In the genomic region with DNA sequence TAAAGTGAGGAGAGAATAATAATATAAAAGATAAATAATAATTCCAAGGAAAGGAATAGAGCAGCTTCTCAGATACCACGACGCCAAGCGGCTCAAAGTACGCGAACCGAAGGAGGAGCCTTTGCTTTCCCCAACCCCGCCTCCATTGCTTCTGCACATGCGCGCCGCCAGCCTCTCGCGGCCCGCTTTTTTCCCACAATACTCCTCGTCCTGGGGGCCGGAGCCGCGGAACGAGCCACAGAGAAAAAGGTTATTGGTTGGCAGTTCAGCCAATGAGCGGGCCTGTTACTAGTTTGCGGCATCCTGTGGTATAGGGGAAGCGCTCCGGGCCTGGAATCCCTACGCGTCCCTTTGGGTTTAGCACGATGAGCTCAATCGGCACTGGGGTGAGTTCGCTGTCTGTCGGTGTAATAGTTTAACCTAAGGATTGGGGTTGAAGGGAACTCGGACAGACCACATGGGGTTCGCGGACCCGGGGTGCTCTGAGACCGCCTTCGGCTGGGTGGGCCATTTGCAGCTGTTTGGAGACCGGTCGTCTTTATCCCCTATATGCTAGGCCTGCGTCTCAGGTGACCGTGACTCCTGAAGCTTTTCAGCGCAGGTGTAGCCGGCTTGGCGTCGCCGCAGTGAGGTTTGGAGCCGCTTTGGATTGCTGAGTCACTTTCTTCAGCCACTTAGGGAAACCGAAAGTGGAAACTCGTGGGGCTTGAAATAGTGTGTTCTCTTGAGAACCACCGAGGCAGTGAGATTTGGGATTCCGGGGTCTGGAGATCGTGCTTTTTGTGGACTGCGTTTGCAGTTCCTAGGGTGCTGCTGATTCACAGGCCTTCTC, we compare ENCODE assay signal across 1 cellular context.
A peak's percentile ranks its signal among the peaks of the same experiment; 100 is the strongest.
TF ChIP-seq lines count a peak whose summit lies in the region.

TSS of gene PSMA3 (plus strand) at position 288 of the 832 bp plus-strand sequence. CDS start at position 366, 78 bp downstream.

TF ChIP-seq in GM12878, 131 proteins besides CTCF, POLR2A, EP300 and RAD21 (continued from another document and continues in another):
- no peak for TF ChIP-seq USF1 (IDR thresholded peaks at IDR 0.05; ENCODE audit: borderline replicate concordance, extremely low read length, insufficient read depth, low read depth, low read length)
- TF ChIP-seq ZNF207 (IDR thresholded peaks at IDR 0.05; ENCODE audit: borderline replicate concordance), result peak; percentile 51; the same call in 1 of the 2 replicates
- no peak for TF ChIP-seq ZNF384 (IDR thresholded peaks at IDR 0.05; ENCODE audit: borderline replicate concordance, low read depth, low read length)
- TF ChIP-seq NRF1 (conservative IDR thresholded peaks at IDR 0.05; ENCODE audit: low read depth, low read length), result peak; percentile 57
- no peak for TF ChIP-seq TBL1XR1 (IDR thresholded peaks at IDR 0.05; ENCODE audit: low read depth, low read length)
- TF ChIP-seq EED (IDR thresholded peaks at IDR 0.05; ENCODE audit: low read depth), result no peak
- peak; percentile 75 for TF ChIP-seq IKZF1 (conservative IDR thresholded peaks at IDR 0.05)
- peak; percentile 98 for TF ChIP-seq BACH1 (IDR thresholded peaks at IDR 0.05; ENCODE audit: borderline replicate concordance)
- no peak for TF ChIP-seq CBX5 (IDR thresholded peaks at IDR 0.05; ENCODE audit: low read depth)
- TF ChIP-seq, protein P1, sequence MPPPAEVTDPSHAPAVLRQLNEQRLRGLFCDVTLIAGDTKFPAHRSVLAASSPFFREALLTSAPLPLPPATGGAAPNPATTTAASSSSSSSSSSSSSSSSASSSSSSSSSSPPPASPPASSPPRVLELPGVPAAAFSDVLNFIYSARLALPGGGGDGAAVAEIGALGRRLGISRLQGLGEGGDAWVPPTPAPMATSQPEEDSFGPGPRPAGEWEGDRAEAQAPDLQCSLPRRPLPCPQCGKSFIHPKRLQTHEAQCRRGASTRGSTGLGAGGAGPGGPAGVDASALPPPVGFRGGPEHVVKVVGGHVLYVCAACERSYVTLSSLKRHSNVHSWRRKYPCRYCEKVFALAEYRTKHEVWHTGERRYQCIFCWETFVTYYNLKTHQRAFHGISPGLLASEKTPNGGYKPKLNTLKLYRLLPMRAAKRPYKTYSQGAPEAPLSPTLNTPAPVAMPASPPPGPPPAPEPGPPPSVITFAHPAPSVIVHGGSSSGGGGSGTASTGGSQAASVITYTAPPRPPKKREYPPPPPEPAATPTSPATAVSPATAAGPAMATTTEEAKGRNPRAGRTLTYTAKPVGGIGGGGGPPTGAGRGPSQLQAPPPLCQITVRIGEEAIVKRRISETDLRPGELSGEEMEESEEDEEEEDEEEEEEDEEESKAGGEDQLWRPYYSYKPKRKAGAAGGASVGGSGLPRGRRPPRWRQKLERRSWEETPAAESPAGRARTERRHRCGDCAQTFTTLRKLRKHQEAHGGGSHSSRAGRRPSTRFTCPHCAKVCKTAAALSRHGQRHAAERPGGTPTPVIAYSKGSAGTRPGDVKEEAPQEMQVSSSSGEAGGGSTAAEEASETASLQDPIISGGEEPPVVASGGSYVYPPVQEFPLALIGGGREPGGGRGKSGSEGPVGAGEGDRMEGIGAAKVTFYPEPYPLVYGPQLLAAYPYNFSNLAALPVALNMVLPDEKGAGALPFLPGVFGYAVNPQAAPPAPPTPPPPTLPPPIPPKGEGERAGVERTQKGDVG (CRISPR knock-in tag; IDR thresholded peaks at IDR 0.05), result no peak
- peak; percentile 29 to 39; a peak in 3 of 4 replicates for TF ChIP-seq IKZF2 (IDR thresholded peaks at IDR 0.05)
- TF ChIP-seq, protein P2, sequence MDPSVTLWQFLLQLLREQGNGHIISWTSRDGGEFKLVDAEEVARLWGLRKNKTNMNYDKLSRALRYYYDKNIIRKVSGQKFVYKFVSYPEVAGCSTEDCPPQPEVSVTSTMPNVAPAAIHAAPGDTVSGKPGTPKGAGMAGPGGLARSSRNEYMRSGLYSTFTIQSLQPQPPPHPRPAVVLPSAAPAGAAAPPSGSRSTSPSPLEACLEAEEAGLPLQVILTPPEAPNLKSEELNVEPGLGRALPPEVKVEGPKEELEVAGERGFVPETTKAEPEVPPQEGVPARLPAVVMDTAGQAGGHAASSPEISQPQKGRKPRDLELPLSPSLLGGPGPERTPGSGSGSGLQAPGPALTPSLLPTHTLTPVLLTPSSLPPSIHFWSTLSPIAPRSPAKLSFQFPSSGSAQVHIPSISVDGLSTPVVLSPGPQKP (IDR thresholded peaks at IDR 0.05; ENCODE audit: low read depth, low read length), result no peak; the same call in 1 of the 2 replicates
- peak; percentile 47; the same call in 1 of the 2 replicates for TF ChIP-seq SMARCA5 (IDR thresholded peaks at IDR 0.05)
- no peak for TF ChIP-seq FOS (IDR thresholded peaks at IDR 0.05; ENCODE audit: borderline replicate concordance, extremely low read depth, insufficient read length)
- 0 out of 2 replicates have a peak, but pooled peaks have one; percentile 30 for TF ChIP-seq ATF7 (IDR thresholded peaks at IDR 0.05; ENCODE audit: low read depth)
- TF ChIP-seq ZNF687 (IDR thresholded peaks at IDR 0.05), result no peak
- TF ChIP-seq EZH2 (IDR thresholded peaks at IDR 0.05; ENCODE audit: borderline replicate concordance, control insufficient read depth, low read depth, low read length), result no peak
- 0 out of 2 replicates have a peak, but pooled peaks have one; percentile 8 for TF ChIP-seq BCL11A (IDR thresholded peaks at IDR 0.05; ENCODE audit: low read depth, low read length)
- no peak for TF ChIP-seq ZZZ3 (IDR thresholded peaks at IDR 0.05; ENCODE audit: control insufficient read depth, insufficient read length, low read depth)
- TF ChIP-seq E2F4 (IDR thresholded peaks at IDR 0.05; ENCODE audit: low read depth, low read length), result peak; percentile 51; the same call in 1 of the 2 replicates
- TF ChIP-seq SMC3 (IDR thresholded peaks at IDR 0.05; ENCODE audit: borderline replicate concordance, low read length), result no peak
- TF ChIP-seq TCF3 (IDR thresholded peaks at IDR 0.05; ENCODE audit: borderline replicate concordance, insufficient read depth, low read depth, low read length), result 0 out of 2 replicates have a peak, but pooled peaks have one; percentile 1
- TF ChIP-seq NR2C1 (IDR thresholded peaks at IDR 0.05), result no peak
- TF ChIP-seq STAT1 (conservative IDR thresholded peaks at IDR 0.05), result peak; percentile 77; the same call in 1 of the 2 replicates
- TF ChIP-seq, protein P3, sequence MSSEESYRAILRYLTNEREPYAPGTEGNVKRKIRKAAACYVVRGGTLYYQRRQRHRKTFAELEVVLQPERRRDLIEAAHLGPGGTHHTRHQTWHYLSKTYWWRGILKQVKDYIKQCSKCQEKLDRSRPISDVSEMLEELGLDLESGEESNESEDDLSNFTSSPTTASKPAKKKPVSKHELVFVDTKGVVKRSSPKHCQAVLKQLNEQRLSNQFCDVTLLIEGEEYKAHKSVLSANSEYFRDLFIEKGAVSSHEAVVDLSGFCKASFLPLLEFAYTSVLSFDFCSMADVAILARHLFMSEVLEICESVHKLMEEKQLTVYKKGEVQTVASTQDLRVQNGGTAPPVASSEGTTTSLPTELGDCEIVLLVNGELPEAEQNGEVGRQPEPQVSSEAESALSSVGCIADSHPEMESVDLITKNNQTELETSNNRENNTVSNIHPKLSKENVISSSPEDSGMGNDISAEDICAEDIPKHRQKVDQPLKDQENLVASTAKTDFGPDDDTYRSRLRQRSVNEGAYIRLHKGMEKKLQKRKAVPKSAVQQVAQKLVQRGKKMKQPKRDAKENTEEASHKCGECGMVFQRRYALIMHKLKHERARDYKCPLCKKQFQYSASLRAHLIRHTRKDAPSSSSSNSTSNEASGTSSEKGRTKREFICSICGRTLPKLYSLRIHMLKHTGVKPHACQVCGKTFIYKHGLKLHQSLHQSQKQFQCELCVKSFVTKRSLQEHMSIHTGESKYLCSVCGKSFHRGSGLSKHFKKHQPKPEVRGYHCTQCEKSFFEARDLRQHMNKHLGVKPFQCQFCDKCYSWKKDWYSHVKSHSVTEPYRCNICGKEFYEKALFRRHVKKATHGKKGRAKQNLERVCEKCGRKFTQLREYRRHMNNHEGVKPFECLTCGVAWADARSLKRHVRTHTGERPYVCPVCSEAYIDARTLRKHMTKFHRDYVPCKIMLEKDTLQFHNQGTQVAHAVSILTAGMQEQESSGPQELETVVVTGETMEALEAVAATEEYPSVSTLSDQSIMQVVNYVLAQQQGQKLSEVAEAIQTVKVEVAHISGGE (CRISPR knock-in tag; IDR thresholded peaks at IDR 0.05), result no peak
- TF ChIP-seq KLF5 (IDR thresholded peaks at IDR 0.05; ENCODE audit: partially characterized antibody), result no peak
- no peak for TF ChIP-seq ZNF217 (IDR thresholded peaks at IDR 0.05)
- TF ChIP-seq SMAD1 (IDR thresholded peaks at IDR 0.05; ENCODE audit: low read depth, partially characterized antibody), result no peak
- TF ChIP-seq, protein P4, sequence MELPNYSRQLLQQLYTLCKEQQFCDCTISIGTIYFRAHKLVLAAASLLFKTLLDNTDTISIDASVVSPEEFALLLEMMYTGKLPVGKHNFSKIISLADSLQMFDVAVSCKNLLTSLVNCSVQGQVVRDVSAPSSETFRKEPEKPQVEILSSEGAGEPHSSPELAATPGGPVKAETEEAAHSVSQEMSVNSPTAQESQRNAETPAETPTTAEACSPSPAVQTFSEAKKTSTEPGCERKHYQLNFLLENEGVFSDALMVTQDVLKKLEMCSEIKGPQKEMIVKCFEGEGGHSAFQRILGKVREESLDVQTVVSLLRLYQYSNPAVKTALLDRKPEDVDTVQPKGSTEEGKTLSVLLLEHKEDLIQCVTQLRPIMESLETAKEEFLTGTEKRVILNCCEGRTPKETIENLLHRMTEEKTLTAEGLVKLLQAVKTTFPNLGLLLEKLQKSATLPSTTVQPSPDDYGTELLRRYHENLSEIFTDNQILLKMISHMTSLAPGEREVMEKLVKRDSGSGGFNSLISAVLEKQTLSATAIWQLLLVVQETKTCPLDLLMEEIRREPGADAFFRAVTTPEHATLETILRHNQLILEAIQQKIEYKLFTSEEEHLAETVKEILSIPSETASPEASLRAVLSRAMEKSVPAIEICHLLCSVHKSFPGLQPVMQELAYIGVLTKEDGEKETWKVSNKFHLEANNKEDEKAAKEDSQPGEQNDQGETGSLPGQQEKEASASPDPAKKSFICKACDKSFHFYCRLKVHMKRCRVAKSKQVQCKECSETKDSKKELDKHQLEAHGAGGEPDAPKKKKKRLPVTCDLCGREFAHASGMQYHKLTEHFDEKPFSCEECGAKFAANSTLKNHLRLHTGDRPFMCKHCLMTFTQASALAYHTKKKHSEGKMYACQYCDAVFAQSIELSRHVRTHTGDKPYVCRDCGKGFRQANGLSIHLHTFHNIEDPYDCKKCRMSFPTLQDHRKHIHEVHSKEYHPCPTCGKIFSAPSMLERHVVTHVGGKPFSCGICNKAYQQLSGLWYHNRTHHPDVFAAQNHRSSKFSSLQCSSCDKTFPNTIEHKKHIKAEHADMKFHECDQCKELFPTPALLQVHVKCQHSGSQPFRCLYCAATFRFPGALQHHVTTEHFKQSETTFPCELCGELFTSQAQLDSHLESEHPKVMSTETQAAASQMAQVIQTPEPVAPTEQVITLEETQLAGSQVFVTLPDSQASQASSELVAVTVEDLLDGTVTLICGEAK (IDR thresholded peaks at IDR 0.05; ENCODE audit: borderline replicate concordance), result no peak; the same call in 1 of the 2 replicates
- TF ChIP-seq NFYA (IDR thresholded peaks at IDR 0.05; ENCODE audit: borderline replicate concordance, low read depth, low read length), result no peak
- 0 out of 2 replicates have a peak, but pooled peaks have one; percentile 31 for TF ChIP-seq SREBF2 (IDR thresholded peaks at IDR 0.05; ENCODE audit: low read length)
- TF ChIP-seq BRCA1 (IDR thresholded peaks at IDR 0.05; ENCODE audit: low read depth, low read length), result no peak
- TF ChIP-seq ESRRA (IDR thresholded peaks at IDR 0.05; ENCODE audit: low read length), result peak; percentile 64; the same call in 1 of the 2 replicates
- TF ChIP-seq ASH2L (IDR thresholded peaks at IDR 0.05; ENCODE audit: borderline replicate concordance, low read depth), result peak; percentile 87; the same call in 1 of the 2 replicates
- peak; percentile 74 for TF ChIP-seq RELA (IDR thresholded peaks at IDR 0.05; ENCODE audit: borderline replicate concordance, partially characterized antibody)
- peak; percentile 67; the same call in 1 of the 3 replicates for TF ChIP-seq POU2F2 (IDR thresholded peaks at IDR 0.05; ENCODE audit: borderline replicate concordance, low read depth, low read length)
- 0 out of 2 replicates have a peak, but pooled peaks have one; percentile 52 for TF ChIP-seq RCOR1 (conservative IDR thresholded peaks at IDR 0.05; ENCODE audit: low read depth, low read length)
- no peak for TF ChIP-seq CBX3 (IDR thresholded peaks at IDR 0.05; ENCODE audit: borderline replicate concordance, low read depth)
- no peak; the same call in 1 of the 2 replicates for TF ChIP-seq WRNIP1 (IDR thresholded peaks at IDR 0.05; ENCODE audit: borderline replicate concordance, low read depth, low read length)
